28 cellular contexts compared by ENCODE assay signal in genomic region chr13:111614009-111614408, GRCh38.
"Had no signal": no experiment of that assay in that cellular context is flagged by ENCODE, and none has a peak within 500 bp of the region (broad histone marks: within the 10 kb centered on the region; RNA-seq: fewer than 3 reads in every experiment).

No MANE protein-coding gene starts in this region.

- ATAC-seq: activated T-cell treated with anti-CD3 and anti-CD28 coated beads, Interleukin-2, amount 50 U/mL, for 4 hours; activated T-helper 17 cell treated with anti-CD3 and anti-CD28 coated beads, Interleukin-2, amount 50 U/mL, for 72 hours; K562; Panc1; Right ventricle myocardium inferior had no signal

- FAIRE-seq: K562 had no signal

- H3K27ac Mint-ChIP-seq: activated CD4-positive, alpha-beta memory T cell treated with anti-CD3 and anti-CD28 coated beads for 36 hours; activated CD4-positive, alpha-beta T cell treated with anti-CD3 and anti-CD28 coated beads, Interleukin-2, amount 10 ng/mL, durations not matched to agents 7 days and 5 days; activated naive CD4-positive, alpha-beta T cell treated with anti-CD3 and anti-CD28 coated beads for 36 hours; activated naive CD8-positive, alpha-beta T cell; activated T-helper 17 cell treated with anti-CD3 and anti-CD28 coated beads, Interleukin-2, amount 50 U/mL, for 72 hours had no signal

- H3K9me3 Mint-ChIP-seq: activated CD4-positive, alpha-beta memory T cell treated with anti-CD3 and anti-CD28 coated beads for 36 hours; activated CD4-positive, alpha-beta T cell treated with anti-CD3 and anti-CD28 coated beads, Interleukin-2, amount 10 ng/mL, durations not matched to agents 7 days and 5 days; activated naive CD4-positive, alpha-beta T cell treated with anti-CD3 and anti-CD28 coated beads for 36 hours; activated T-cell treated with anti-CD3 and anti-CD28 coated beads, Interleukin-2, amount 50 U/mL, for 4 hours; activated T-helper 17 cell treated with anti-CD3 and anti-CD28 coated beads, Interleukin-2, amount 50 U/mL, for 72 hours had no signal

- DNase-seq: activated CD4-positive, alpha-beta memory T cell treated with anti-CD3 and anti-CD28 coated beads for 36 hours; activated CD4-positive, alpha-beta T cell treated with anti-CD3 and anti-CD28 coated beads, Interleukin-2, amount 10 ng/mL, durations not matched to agents 7 days and 5 days; activated CD4-positive, CD25-positive, alpha-beta regulatory T cell; activated CD8-positive, alpha-beta memory T cell treated with anti-CD3 and anti-CD28 coated beads for 24 hours; activated gamma-delta T cell; activated naive CD4-positive, alpha-beta T cell treated with anti-CD3 and anti-CD28 coated beads for 36 hours; activated T-cell treated with anti-CD3 and anti-CD28 coated beads, Interleukin-2, amount 50 U/mL, for 4 hours; brain microvascular endothelial cell; Karpas-422; MM.1S; NCI-H1105 treated with DMSO at 0.1 percent for 48 hours; NCI-H1436 treated with DMSO at 0.1 percent for 48 hours; NCI-H187; NCI-H2107; NCI-H2171 treated with DMSO at 0.1 percent for 48 hours; NCI-H226; NCI-H82; OCI-M1; RPMI8226; T-helper 1 cell had no signal

- H3K36me3 Mint-ChIP-seq: activated CD4-positive, alpha-beta memory T cell treated with anti-CD3 and anti-CD28 coated beads for 36 hours; activated naive CD8-positive, alpha-beta T cell had no signal

- H3K27me3 Mint-ChIP-seq: activated CD4-positive, alpha-beta memory T cell treated with anti-CD3 and anti-CD28 coated beads for 36 hours; activated naive CD8-positive, alpha-beta T cell had no signal

- H3K4me3 ChIP-seq: cardiac muscle cell, K562, SK-N-MC had no signal

- H3K27ac ChIP-seq: brain microvascular endothelial cell, cardiac muscle cell, SK-N-MC, VCaP had no signal

- H3K27me3 ChIP-seq: brain microvascular endothelial cell had no signal

- H3K36me3 ChIP-seq: brain microvascular endothelial cell, cardiac muscle cell had no signal

- H3K4me1 Mint-ChIP-seq: activated CD4-positive, alpha-beta T cell treated with anti-CD3 and anti-CD28 coated beads, Interleukin-2, amount 10 ng/mL, durations not matched to agents 7 days and 5 days; activated T-helper 17 cell treated with anti-CD3 and anti-CD28 coated beads, Interleukin-2, amount 50 U/mL, for 72 hours had no signal

- H3K4me3 Mint-ChIP-seq: activated CD4-positive, alpha-beta memory T cell treated with anti-CD3 and anti-CD28 coated beads for 36 hours; activated CD4-positive, alpha-beta T cell treated with anti-CD3 and anti-CD28 coated beads, Interleukin-2, amount 10 ng/mL, durations not matched to agents 7 days and 5 days; activated naive CD4-positive, alpha-beta T cell treated with anti-CD3 and anti-CD28 coated beads for 36 hours; activated naive CD8-positive, alpha-beta T cell; activated T-cell treated with anti-CD3 and anti-CD28 coated beads, Interleukin-2, amount 50 U/mL, for 4 hours; activated T-helper 17 cell treated with anti-CD3 and anti-CD28 coated beads, Interleukin-2, amount 50 U/mL, for 72 hours had no signal
